In genomic region chr3:32316319-32316718, GRCh38 we compare ENCODE assay signal across 15 cellular contexts.
DNase-seq lines count a peak whose midpoint lies in the region; ATAC-seq, FAIRE-seq and TF ChIP-seq lines count a peak whose summit lies in the region.
"Had no signal": no experiment of that assay in that cellular context is flagged by ENCODE, and none has a peak within 500 bp of the region (broad histone marks: within the 10 kb centered on the region; RNA-seq: fewer than 3 reads in every experiment).

No MANE protein-coding gene starts in this region.

- H3K27me3 ChIP-seq in neural progenitor cell, result no peaks in the 10 kb centered on the region
- H3K27me3 ChIP-seq: BLaER1 treated with 17β-estradiol and CSF1 and Interleukin-3, amounts not matched to agents 10 nM and 100 nM had no signal

- no peak for TF ChIP-seq EP300 in A549 (IDR thresholded peaks at IDR 0.05)

- no peak overlapping the region for H2AFZ ChIP-seq in neural progenitor cell (replicated peaks)

- H3K27ac Mint-ChIP-seq in neural progenitor cell (no peak overlapping the region), type B pancreatic cell (peak overlapping the region; percentile 71)
- H3K27ac Mint-ChIP-seq: CD4-positive, CD25-positive, alpha-beta regulatory T cell; IgD-negative memory B cell had no signal

- TF ChIP-seq RAD21 in A549 (conservative IDR thresholded peaks at IDR 0.05 in 1 of 2, IDR thresholded peaks at IDR 0.05 in 1 of 2), result no peak

- no peaks in the 10 kb centered on the region for H3K9me3 ChIP-seq in A549
- H3K9me3 ChIP-seq in neural progenitor cell (ENCODE audit: low read depth), result no peaks in the 10 kb centered on the region
- H3K9me3 ChIP-seq: BLaER1 treated with 17β-estradiol and CSF1 and Interleukin-3, amounts not matched to agents 10 nM and 100 nM had no signal

- no peak overlapping the region for H3K9ac ChIP-seq in neural progenitor cell
- H3K9ac ChIP-seq: BLaER1 treated with 17β-estradiol and CSF1 and Interleukin-3, amounts not matched to agents 10 nM and 100 nM had no signal

- H3K4me1 ChIP-seq in A549 (peaks cover 17% of the 10 kb centered on the region), neural progenitor cell (peaks cover 24% of the 10 kb centered on the region)

- peaks cover 21% of the 10 kb centered on the region for H3F3A ChIP-seq in neural progenitor cell (ENCODE audit: low read depth)

- no peaks in the 10 kb centered on the region for H3K79me2 ChIP-seq in neural progenitor cell (ENCODE audit: low read depth)

- H3K9me3 Mint-ChIP-seq in neural progenitor cell (no peaks in the 10 kb centered on the region), type B pancreatic cell (peaks cover 9% of the 10 kb centered on the region)
- H3K9me3 Mint-ChIP-seq: H9, IgD-negative memory B cell had no signal

- no peaks in the 10 kb centered on the region for H4K20me1 ChIP-seq in neural progenitor cell (ENCODE audit: low read depth)

- CTCF ChIA-PET in A549 (lab: Yijun Ruan, JAX), result interaction anchor here (0.7 to 1.8 kb wide), 4 partner anchors 12 to 139 kb away, joined by 3 to 4 read pairs (median 3); no protein-coding TSS in a partner anchor

- DNase-seq in A549 (ENCODE audit: low read depth in 1 of 2, low spot score in 1 of 2) (no peak), LHCN-M2 (ENCODE audit: low read depth) (peak; percentile 26), neural progenitor cell (ENCODE audit: low spot score) (peak; percentile 54), type B pancreatic cell (ENCODE audit: extremely low spot score, unreplicated experiment) (no peak), OCI-M2 (lab: John Stamatoyannopoulos, UW; ENCODE audit: unreplicated experiment) (no peak)
- DNase-seq: AML-193; CD4-positive, CD25-positive, alpha-beta regulatory T cell; DMS53; GF-D8; GOT3; H9 had no signal

- H3K36me3 ChIP-seq in neural progenitor cell, result no peaks in the 10 kb centered on the region
- H3K36me3 ChIP-seq: BLaER1 treated with 17β-estradiol and CSF1 and Interleukin-3, amounts not matched to agents 10 nM and 100 nM had no signal

- POLR2A ChIA-PET in A549 (lab: Yijun Ruan, JAX), result no interaction called here

- 69% methylated on average over 2 of the region's 2 CpGs for WGBS in A549 (ENCODE audit: missing lambda C conversion rate)

- FAIRE-seq in A549 (lab: Jason Lieb, UNC), result peak; percentile 7
- FAIRE-seq: GM18507 had no signal

- no peak overlapping the region for H3K4me3 ChIP-seq in A549
- H3K4me3 ChIP-seq in neural progenitor cell, result no peak overlapping the region
- H3K4me3 ChIP-seq: BLaER1 treated with 17β-estradiol and CSF1 and Interleukin-3, amounts not matched to agents 10 nM and 100 nM had no signal

- peaks cover 2% of the 10 kb centered on the region for H3K27me3 Mint-ChIP-seq in neural progenitor cell (ENCODE audit: insufficient read depth, low read depth)
- H3K27me3 Mint-ChIP-seq in type B pancreatic cell, result peaks cover 4% of the 10 kb centered on the region
- H3K27me3 Mint-ChIP-seq: CD4-positive, CD25-positive, alpha-beta regulatory T cell had no signal

- H3K4me3 Mint-ChIP-seq in neural progenitor cell (no peak overlapping the region), type B pancreatic cell (no peak overlapping the region)
- H3K4me3 Mint-ChIP-seq: CD4-positive, CD25-positive, alpha-beta regulatory T cell; H9; IgD-negative memory B cell had no signal

- peaks cover 38% of the 10 kb centered on the region for H3K4me1 Mint-ChIP-seq in neural progenitor cell
- peaks cover 46% of the 10 kb centered on the region for H3K4me1 Mint-ChIP-seq in type B pancreatic cell (ENCODE audit: unreplicated experiment)
- H3K4me1 Mint-ChIP-seq: IgD-negative memory B cell had no signal

- H3K4me2 ChIP-seq in A549 (no peak overlapping the region), neural progenitor cell (peak overlapping the region; percentile 4)
- H3K4me2 ChIP-seq: BLaER1 treated with 17β-estradiol and CSF1 and Interleukin-3, amounts not matched to agents 10 nM and 100 nM had no signal

- no peak overlapping the region for H3K27ac ChIP-seq in A549
- peak overlapping the region; percentile 61 for H3K27ac ChIP-seq in neural progenitor cell
- H3K27ac ChIP-seq: BLaER1 treated with 17β-estradiol and CSF1 and Interleukin-3, amounts not matched to agents 10 nM and 100 nM had no signal

- ATAC-seq in A549 (no peak), GM18498 (IDR thresholded peaks at IDR 0.05; ENCODE audit: unreplicated experiment) (no peak)

- no peaks in the 10 kb centered on the region for H3K36me3 Mint-ChIP-seq in neural progenitor cell
- H3K36me3 Mint-ChIP-seq in type B pancreatic cell, result peaks cover 9% of the 10 kb centered on the region
- H3K36me3 Mint-ChIP-seq: CD4-positive, CD25-positive, alpha-beta regulatory T cell; IgD-negative memory B cell had no signal

- no peak for TF ChIP-seq CTCF in A549 (IDR thresholded peaks at IDR 0.05)
- no peak for TF ChIP-seq CTCF in neural progenitor cell (IDR thresholded peaks at IDR 0.05)
- TF ChIP-seq CTCF in type B pancreatic cell (conservative IDR thresholded peaks at IDR 0.05), result no peak

- no peak for TF ChIP-seq POLR2A in A549 (IDR thresholded peaks at IDR 0.05; ENCODE audit: low read length)

TF ChIP-seq in A549, 52 proteins besides CTCF, POLR2A, EP300 and RAD21:
- no peak for TF ChIP-seq JUN (IDR thresholded peaks at IDR 0.05)
- TF ChIP-seq MYC (IDR thresholded peaks at IDR 0.05; ENCODE audit: borderline replicate concordance, low read length), result no peak
- TF ChIP-seq SMC3 (IDR thresholded peaks at IDR 0.05), result no peak
- TF ChIP-seq CEBPB (IDR thresholded peaks at IDR 0.05), result no peak
- no peak for TF ChIP-seq ZSCAN20 (CRISPR knock-in tag; IDR thresholded peaks at IDR 0.05)
- no peak for TF ChIP-seq RARB (CRISPR knock-in tag; IDR thresholded peaks at IDR 0.05)
- TF ChIP-seq CHD2 (IDR thresholded peaks at IDR 0.05; ENCODE audit: low read length, partially characterized antibody), result no peak
- no peak for TF ChIP-seq EHMT2 (IDR thresholded peaks at IDR 0.05; ENCODE audit: low read depth)
- TF ChIP-seq USF2 (IDR thresholded peaks at IDR 0.05), result no peak
- no peak for TF ChIP-seq HDAC2 (IDR thresholded peaks at IDR 0.05)
- no peak for TF ChIP-seq POLR2AphosphoS2 (conservative IDR thresholded peaks at IDR 0.05; ENCODE audit: low read length)
- TF ChIP-seq CBX8 (IDR thresholded peaks at IDR 0.05), result no peak

Comparison
In these comparisons a context has a peak if more than half of its experiments do, and no peak if none do; other contexts are left out.
1. DNase-seq: peak in LHCN-M2 (single experiment) and neural progenitor cell (single experiment); none in A549 (0 of 2), type B pancreatic cell (single experiment) and OCI-M2 (single experiment).